8 cellular contexts compared by ENCODE assay signal in genomic region chr1:214328770-214329455, GRCh38. TPM values are rescaled to one million over a fixed set of nuclear protein-coding genes. Genes with fewer than 3 reads are reported as not detected.
DNase-seq lines count a peak whose midpoint lies in the region; ATAC-seq and TF ChIP-seq lines count a peak whose summit lies in the region.

No MANE protein-coding gene starts in this region.

- H3K4me1 ChIP-seq in heart right ventricle, result peaks cover 6 to 62% (median 27%) of the 10 kb centered on the region in 9 donors

- intact Hi-C loops in heart right ventricle (cut with DNase I), result loop anchor here in 9 of 10 donors (1.0 to 5.0 kb wide), 10 partner anchors 47 to 117 kb away; partner anchors contain the start of gene SMYD2 (in 1 of the 9)

- H3K4me3 ChIP-seq in heart right ventricle, result no peak overlapping the region

- H3K9me3 Mint-ChIP-seq in activated naive CD8-positive, alpha-beta T cell treated with anti-CD3 and anti-CD28 coated beads, Interleukin-2, amount 50 U/mL, for 24 hours, result no peaks in the 10 kb centered on the region

- peaks cover 0 to 78% (median 30%) of the 10 kb centered on the region in 9 donors for H3K36me3 ChIP-seq in heart right ventricle

- no peaks in the 10 kb centered on the region for H3K9me3 ChIP-seq in heart right ventricle

- ATAC-seq in HG02642 (IDR thresholded peaks at IDR 0.05; ENCODE audit: poor library complexity, unreplicated experiment), result peak; percentile 92
- ATAC-seq in activated naive CD8-positive, alpha-beta T cell treated with anti-CD3 and anti-CD28 coated beads, Interleukin-2, amount 50 U/mL, for 24 hours, result peak; percentile 88
- ATAC-seq in heart right ventricle, result peak; percentile 83 to 91 (median 88)

- peak overlapping the region in 6 of 10 donors; percentile 31 to 86 (median 76) for H3K27ac ChIP-seq in heart right ventricle

- no peaks in the 10 kb centered on the region for H3K27me3 ChIP-seq in heart right ventricle

- no peak overlapping the region for H3K27ac Mint-ChIP-seq in activated naive CD8-positive, alpha-beta T cell treated with anti-CD3 and anti-CD28 coated beads, Interleukin-2, amount 50 U/mL, for 24 hours

- no peaks in the 10 kb centered on the region for H3K4me1 Mint-ChIP-seq in activated naive CD8-positive, alpha-beta T cell treated with anti-CD3 and anti-CD28 coated beads, Interleukin-2, amount 50 U/mL, for 24 hours

- H3K36me3 Mint-ChIP-seq in activated naive CD8-positive, alpha-beta T cell treated with anti-CD3 and anti-CD28 coated beads, Interleukin-2, amount 50 U/mL, for 24 hours (ENCODE audit: low read depth), result peaks cover 5% of the 10 kb centered on the region

- DNase-seq in GM13976 (ENCODE audit: low spot score), result peak; percentile 82
- DNase-seq in NCI-H1092 (lab: John Stamatoyannopoulos, UW), result peak; percentile 75
- peak; percentile 16 to 27 for DNase-seq in SW 1271 (lab: John Stamatoyannopoulos, UW)
- peak; percentile 71 for DNase-seq in activated naive CD8-positive, alpha-beta T cell treated with anti-CD3 and anti-CD28 coated beads, Interleukin-2, amount 50 U/mL, for 24 hours
- DNase-seq in heart right ventricle, result peak; percentile 74 to 83
- DNase-seq in retina, result peak; percentile 83
- no peak for DNase-seq in cortex of kidney (lab: John Stamatoyannopoulos, UW)

- WGBS in heart right ventricle, 2 donors, result 55 to 59% methylated on average over 11 of the region's 11 CpGs

- TF ChIP-seq CTCF in GM13976 (IDR thresholded peaks at IDR 0.05; ENCODE audit: borderline replicate concordance, control extremely low read depth, extremely low read depth, insufficient read depth, missing control alignments), result peak; percentile 95
- TF ChIP-seq CTCF in heart right ventricle (IDR thresholded peaks at IDR 0.05), result peak; percentile 83 to 96 (median 92)

- in situ Hi-C loops in GM13976 (cut with MboI; ENCODE audit: low sequenced_read_pairs, unreplicated experiment), result no loop called here

- H3K27me3 Mint-ChIP-seq in activated naive CD8-positive, alpha-beta T cell treated with anti-CD3 and anti-CD28 coated beads, Interleukin-2, amount 50 U/mL, for 24 hours, result no peaks in the 10 kb centered on the region

- no peak overlapping the region for H3K4me3 Mint-ChIP-seq in activated naive CD8-positive, alpha-beta T cell treated with anti-CD3 and anti-CD28 coated beads, Interleukin-2, amount 50 U/mL, for 24 hours

RNA-seq across cellular contexts. Expression of gene SMYD2, which starts 48.0 kb away (rescaled TPM):
- 100 to 1,000 TPM; 158 to 438 (median 356) TPM for total RNA-seq in heart right ventricle
- 100 to 1,000 TPM in 1 of 2 donors, 10 to 100 TPM in 1; 97.3 to 149 TPM for polyA plus RNA-seq in heart right ventricle
